24 cellular contexts compared by ENCODE assay signal in genomic region chr2:43465234-43465633, GRCh38.
A peak's percentile ranks its signal among the peaks of the same experiment; 100 is the strongest.
DNase-seq lines count a peak whose midpoint lies in the region; TF ChIP-seq lines count a peak whose summit lies in the region.
"Had no signal": no experiment of that assay in that cellular context is flagged by ENCODE, and none has a peak within 500 bp of the region (broad histone marks: within the 10 kb centered on the region; RNA-seq: fewer than 3 reads in every experiment).

No MANE protein-coding gene starts in this region.

- H3K27me3 ChIP-seq in SJSA1 (replicated peaks) (no peaks in the 10 kb centered on the region), transverse colon (no peaks in the 10 kb centered on the region)
- no peaks in the 10 kb centered on the region for H3K27me3 ChIP-seq in CD4-positive, alpha-beta memory T cell (ENCODE audit: insufficient read depth, low read length)
- H3K27me3 ChIP-seq: SJCRH30, spleen had no signal

- no peak for TF ChIP-seq EP300 in transverse colon (IDR thresholded peaks at IDR 0.05; ENCODE audit: low read depth)

- peaks cover 2 to 14% (median 7%) of the 10 kb centered on the region in 4 donors for H3K4me1 Mint-ChIP-seq in CD4-positive, alpha-beta memory T cell

- H3K4me3 Mint-ChIP-seq in CD4-positive, alpha-beta memory T cell, result no peak overlapping the region
- H3K4me3 Mint-ChIP-seq: activated B cell treated with CpG ODN at 0.5 μM for 24 hours; activated CD4-positive, alpha-beta memory T cell treated with anti-CD3 and anti-CD28 coated beads for 36 hours; activated naive CD4-positive, alpha-beta T cell treated with anti-CD3 and anti-CD28 coated beads for 36 hours; activated T-cell treated with anti-CD3 and anti-CD28 coated beads, Interleukin-2, amount 50 U/mL, for 24 hours; memory B cell had no signal

- H3K27ac ChIP-seq in SJSA1 (peak overlapping the region; percentile 60), coronary artery (peak overlapping the region; percentile 10 to 83), transverse colon (peak overlapping the region; percentile 64 to 66 (median 64))
- no peak overlapping the region for H3K27ac ChIP-seq in CD4-positive, alpha-beta memory T cell (ENCODE audit: low read depth, low read length)
- H3K27ac ChIP-seq: SJCRH30 had no signal

- CTCF ChIA-PET in CD4-positive, alpha-beta memory T cell (lab: Charles Lee; ENCODE audit: partially characterized antibody), result interaction anchor here (0.6 kb wide), 1 partner anchor 9 kb away, joined by 3 read pairs; no protein-coding TSS in a partner anchor

- DNase-seq in SJSA1 (ENCODE audit: low read depth in 1 of 2, low spot score in 2 of 2) (no peak), coronary artery (ENCODE audit: low spot score) (no peak), renal cortical epithelial cell (ENCODE audit: low read depth) (peak; percentile 66), transverse colon (no peak), NCI-H748 treated with DMSO at 0.1 percent for 48 hours (lab: John Stamatoyannopoulos, UW) (no peak), GM10266 (ENCODE audit: extremely low spot score) (no peak)
- DNase-seq in CD4-positive, alpha-beta memory T cell, result no peak
- DNase-seq: activated B cell treated with CpG ODN at 0.5 μM for 24 hours; activated CD4-positive, alpha-beta memory T cell treated with anti-CD3 and anti-CD28 coated beads for 36 hours; activated naive CD4-positive, alpha-beta T cell treated with anti-CD3 and anti-CD28 coated beads for 36 hours; activated T-cell treated with anti-CD3 and anti-CD28 coated beads, Interleukin-2, amount 50 U/mL, for 24 hours; GOT3; islet precursor cell; Kasumi-1; NCI-H1105; NCI-H2171 treated with DMSO at 0.1 percent for 48 hours; NCI-H69; OCI-M1; SJCRH30; spleen; stimulated activated CD4-positive, alpha-beta T cell treated with anti-CD3 and anti-CD28 coated beads, Interleukin-4, amount 100 ng/mL, for 4 hours; substantia nigra; T-helper 2 cell had no signal

- TF ChIP-seq CTCF in coronary artery (IDR thresholded peaks at IDR 0.05), result no peak
- no peak for TF ChIP-seq CTCF in transverse colon (IDR thresholded peaks at IDR 0.05)
- TF ChIP-seq CTCF in GM10266 (IDR thresholded peaks at IDR 0.05; ENCODE audit: control insufficient read depth, insufficient read depth, low read depth, missing control alignments), result no peak

- peaks cover 0 to 2% (median 0%) of the 10 kb centered on the region in 8 donors for H3K9me3 Mint-ChIP-seq in CD4-positive, alpha-beta memory T cell
- H3K9me3 Mint-ChIP-seq: activated B cell treated with CpG ODN at 0.5 μM for 24 hours; activated CD4-positive, alpha-beta memory T cell treated with anti-CD3 and anti-CD28 coated beads for 36 hours; activated naive CD4-positive, alpha-beta T cell treated with anti-CD3 and anti-CD28 coated beads for 36 hours; activated T-cell treated with anti-CD3 and anti-CD28 coated beads, Interleukin-2, amount 50 U/mL, for 24 hours; memory B cell had no signal

- in situ Hi-C loops in transverse colon (cut with MboI; ENCODE audit: low pct_ligation_motif_present in 1 of 4, low pct_unique_long_range_greater_than_20kb in 1 of 4, low sequenced_read_pairs in 3 of 4), result no loop called here

- H3K4me3 ChIP-seq in SJSA1, result no peak overlapping the region
- no peak overlapping the region for H3K4me3 ChIP-seq in coronary artery
- H3K4me3 ChIP-seq in transverse colon, result no peak overlapping the region
- no peak overlapping the region for H3K4me3 ChIP-seq in CD4-positive, alpha-beta memory T cell (ENCODE audit: low read length in 2 of 2)
- H3K4me3 ChIP-seq: SJCRH30, spleen had no signal

- no peaks in the 10 kb centered on the region for H3K27me3 Mint-ChIP-seq in CD4-positive, alpha-beta memory T cell
- H3K27me3 Mint-ChIP-seq: activated B cell treated with CpG ODN at 0.5 μM for 24 hours; activated CD4-positive, alpha-beta memory T cell treated with anti-CD3 and anti-CD28 coated beads for 36 hours; activated T-cell treated with anti-CD3 and anti-CD28 coated beads, Interleukin-2, amount 50 U/mL, for 24 hours; memory B cell had no signal

- 78 to 89% methylated on average over 2 of the region's 2 CpGs for WGBS in transverse colon (ENCODE audit: low coverage in 1 of 2), 2 donors

- no peaks in the 10 kb centered on the region for H3K9me3 ChIP-seq in SJSA1 (replicated peaks)
- no peaks in the 10 kb centered on the region for H3K9me3 ChIP-seq in transverse colon
- H3K9me3 ChIP-seq in CD4-positive, alpha-beta memory T cell (ENCODE audit: control insufficient read depth in 1 of 2, low read length in 2 of 2), result no peaks in the 10 kb centered on the region
- H3K9me3 ChIP-seq: SJCRH30, spleen had no signal

- intact Hi-C loops in transverse colon (cut with DNase I; ENCODE audit: low total_unique reads), result no loop called here
- intact Hi-C loops in CD4-positive, alpha-beta memory T cell (cut with micrococcal nuclease), result no loop called here

- peaks cover 26 to 35% of the 10 kb centered on the region in 2 donors for H3K36me3 Mint-ChIP-seq in CD4-positive, alpha-beta memory T cell

- POLR2A ChIA-PET in CD4-positive, alpha-beta memory T cell (lab: Charles Lee; ENCODE audit: partially characterized antibody), result no interaction called here

- H3K27ac Mint-ChIP-seq in CD4-positive, alpha-beta memory T cell, result no peak overlapping the region
- H3K27ac Mint-ChIP-seq: activated B cell treated with CpG ODN at 0.5 μM for 24 hours; activated CD4-positive, alpha-beta memory T cell treated with anti-CD3 and anti-CD28 coated beads for 36 hours; activated naive CD4-positive, alpha-beta T cell treated with anti-CD3 and anti-CD28 coated beads for 36 hours; activated T-cell treated with anti-CD3 and anti-CD28 coated beads, Interleukin-2, amount 50 U/mL, for 24 hours had no signal

- no peak for TF ChIP-seq POLR2A in transverse colon (IDR thresholded peaks at IDR 0.05)

- H3K36me3 ChIP-seq in SJSA1 (no peaks in the 10 kb centered on the region), transverse colon (no peaks in the 10 kb centered on the region)
- no peaks in the 10 kb centered on the region for H3K36me3 ChIP-seq in CD4-positive, alpha-beta memory T cell (ENCODE audit: insufficient read depth, low read length)
- H3K36me3 ChIP-seq: SJCRH30, spleen had no signal

- H3K4me1 ChIP-seq in SJSA1 (replicated peaks) (peaks cover 71% of the 10 kb centered on the region), transverse colon (peaks cover 0 to 69% (median 38%) of the 10 kb centered on the region in 4 donors)
- no peaks in the 10 kb centered on the region for H3K4me1 ChIP-seq in CD4-positive, alpha-beta memory T cell (ENCODE audit: insufficient read depth, low read length)
